In the genomic region with DNA sequence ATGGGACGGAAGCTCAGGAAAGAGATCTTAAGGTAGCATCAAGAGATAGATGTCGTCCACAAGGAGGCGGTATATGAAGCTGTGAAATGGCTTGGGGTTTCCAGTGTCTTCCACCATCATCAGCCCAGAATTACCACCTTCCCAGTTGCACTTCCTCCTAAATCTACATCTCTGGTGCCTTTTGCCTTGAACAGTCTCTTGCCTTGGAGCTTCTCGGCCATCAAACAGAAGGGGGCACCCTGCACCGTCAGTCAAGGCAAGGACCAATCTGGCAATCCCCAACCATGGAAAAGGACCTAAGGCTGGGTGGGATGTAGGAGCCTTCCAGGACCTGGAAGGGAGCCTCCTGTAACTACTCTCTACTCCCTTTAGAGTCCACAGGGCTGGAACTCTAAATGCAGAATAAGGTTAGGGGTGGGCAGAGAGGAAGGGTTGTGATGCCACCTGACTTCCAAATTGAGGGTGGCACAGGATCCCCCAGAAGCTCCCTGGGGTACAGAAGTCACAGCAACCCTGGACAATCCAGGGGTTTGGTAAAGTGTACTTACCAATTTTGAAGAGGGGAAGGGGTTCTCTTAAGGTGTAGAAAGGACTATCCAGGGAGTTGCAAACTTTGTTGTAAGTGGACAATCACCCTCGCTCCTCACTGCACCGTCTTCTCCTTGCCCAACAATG, we compare ENCODE assay signal across 8 cellular contexts. TPM values are rescaled to one million over a fixed set of nuclear protein-coding genes. Genes with fewer than 3 reads are reported as not detected.
DNase-seq lines count a peak whose midpoint lies in the region; ATAC-seq and TF ChIP-seq lines count a peak whose summit lies in the region.

No MANE protein-coding gene starts in this region.

- no peaks in the 10 kb centered on the region for H3K9me3 Mint-ChIP-seq in brain

- 56 to 60% methylated on average over 7 of the region's 7 CpGs for WGBS in thyroid gland, 2 donors

- DNase-seq in Daoy (ENCODE audit: low read depth), result peak; percentile 71
- no peak for DNase-seq in UCSD-AML1 (lab: John Stamatoyannopoulos, UW; ENCODE audit: unreplicated experiment)
- DNase-seq in thyroid gland, result no peak
- no peak for DNase-seq in activated CD4-positive, alpha-beta T cell treated with anti-CD3 and anti-CD28 coated beads for 4 hours

- H3K9ac ChIP-seq in HUES48 (ENCODE audit: low read depth, low read length) (no peak overlapping the region), muscle layer of colon (ENCODE audit: low read length) (peak overlapping the region; percentile 43)

- H3K4me3 ChIP-seq in HUES48 (ENCODE audit: low read depth, low read length) (peak overlapping the region; percentile 60; the same call in 1 of the 2 replicates), muscle layer of colon (ENCODE audit: low read depth in 1 of 2, low read length in 2 of 2) (peak overlapping the region; percentile 47 to 70), thyroid gland (replicated peaks in 1 of 3) (no peak overlapping the region)

- TF ChIP-seq CTCF in brain (conservative IDR thresholded peaks at IDR 0.05) (peak; percentile 49 to 51), thyroid gland (IDR thresholded peaks at IDR 0.05) (peak in 1 of 6 experiments; percentile 6)

- peaks cover 51% of the 10 kb centered on the region for H3K27me3 ChIP-seq in HUES48 (ENCODE audit: control insufficient read depth, insufficient read depth, low read length)
- H3K27me3 ChIP-seq in muscle layer of colon (ENCODE audit: control insufficient read depth in 1 of 2, insufficient read depth in 2 of 2, low read length in 2 of 2), result no peaks in the 10 kb centered on the region
- no peaks in the 10 kb centered on the region for H3K27me3 ChIP-seq in thyroid gland

- H3K36me3 ChIP-seq in HUES48 (ENCODE audit: control insufficient read depth, insufficient read depth, low read length), result no peaks in the 10 kb centered on the region
- no peaks in the 10 kb centered on the region for H3K36me3 ChIP-seq in muscle layer of colon (ENCODE audit: insufficient read depth, low read length)
- H3K36me3 ChIP-seq in thyroid gland, result no peaks in the 10 kb centered on the region

- peak overlapping the region in 1 of 5 experiments; percentile 67 for H3K27ac Mint-ChIP-seq in brain

- no peak for TF ChIP-seq POLR2A in thyroid gland (IDR thresholded peaks at IDR 0.05)

- H3K4me3 Mint-ChIP-seq in brain, result peak overlapping the region; percentile 76 to 95 (median 87)

- H3K27me3 Mint-ChIP-seq in brain, result peaks cover 49% of the 10 kb centered on the region

- peaks cover 29% of the 10 kb centered on the region for H3K4me1 Mint-ChIP-seq in brain

- intact Hi-C loops in thyroid gland (cut with DNase I), result no loop called here

- no peaks in the 10 kb centered on the region for H3K36me3 Mint-ChIP-seq in brain

- ATAC-seq in HG03521 (IDR thresholded peaks at IDR 0.05; ENCODE audit: unreplicated experiment), result no peak

- H3K9me3 ChIP-seq in HUES48 (ENCODE audit: control insufficient read depth, insufficient read depth, low read length), result no peaks in the 10 kb centered on the region
- no peaks in the 10 kb centered on the region for H3K9me3 ChIP-seq in muscle layer of colon (ENCODE audit: low read length)
- no peaks in the 10 kb centered on the region for H3K9me3 ChIP-seq in thyroid gland

- H3K27ac ChIP-seq in HUES48 (ENCODE audit: low read depth, low read length) (no peak overlapping the region), muscle layer of colon (ENCODE audit: low read depth, low read length) (no peak overlapping the region), thyroid gland (no peak overlapping the region)

- H3K4me1 ChIP-seq in HUES48 (ENCODE audit: control insufficient read depth, insufficient read depth, low read length) (peaks cover 10% of the 10 kb centered on the region), muscle layer of colon (ENCODE audit: insufficient read depth, low read length) (peaks cover 5% of the 10 kb centered on the region), thyroid gland (peaks cover 0 to 6% of the 10 kb centered on the region in 2 donors)

RNA-seq across cellular contexts. Expression of a gene that starts 1.0 kb away (rescaled TPM):
- total RNA-seq in Daoy (2014; rRNA removed; shearing (Covaris generic)), result 0.74 and 4.7 TPM in 2 replicates
- polyA plus RNA-seq in brain (ENCODE audit: insufficient read depth, low read depth, low replicate concordance), result 1.0 TPM
- total RNA-seq in thyroid gland, result 1 to 10 TPM in 1 of 4 donors, under 1 TPM in 3; 0.27 to 4.2 (median 0.34) TPM

Comparison
In these comparisons a context has a peak if more than half of its experiments do, and no peak if none do; other contexts are left out.
1. H3K4me3 ChIP-seq: peak in HUES48 (single experiment) and muscle layer of colon (2 of 2); none in thyroid gland (0 of 3).